ENCODE assay signal across 1 cellular context in genomic region chr17:47830991-47831933, GRCh38.
TF ChIP-seq lines count a peak whose summit lies in the region.

LRRC46 (plus strand) TSS chr17:47831670; CDS start chr17:47831990, 320 bp downstream.
MRPL10 (minus strand) TSS chr17:47831541; CDS start chr17:47831511, 30 bp downstream.

TF ChIP-seq in HepG2, 621 proteins besides CTCF, POLR2A, EP300 and RAD21 (continued from another document and continues in another):
- TF ChIP-seq ZNF646 (CRISPR knock-in tag; IDR thresholded peaks at IDR 0.05) (no peak), NFE2L1 (CRISPR knock-in tag; IDR thresholded peaks at IDR 0.05; ENCODE audit: borderline replicate concordance) (no peak), ZNF550 (CRISPR knock-in tag; IDR thresholded peaks at IDR 0.05; ENCODE audit: borderline replicate concordance) (peak; percentile 74; the same call in 1 of the 2 replicates), STAT5B (CRISPR knock-in tag; IDR thresholded peaks at IDR 0.05) (peak; percentile 75; the same call in 1 of the 2 replicates), MYNN (CRISPR knock-in tag; IDR thresholded peaks at IDR 0.05; ENCODE audit: low read depth) (0 out of 2 replicates have a peak, but pooled peaks have one; percentile 82), ZNF547 (CRISPR knock-in tag; IDR thresholded peaks at IDR 0.05) (peak; percentile 95), AGO2 (optimal IDR thresholded peaks at IDR 0.05; ENCODE audit: low read depth, low read length) (peak; percentile 81), NR1H2 (CRISPR knock-in tag; IDR thresholded peaks at IDR 0.05; ENCODE audit: borderline replicate concordance, low read depth) (no peak), TOE1 (CRISPR knock-in tag; IDR thresholded peaks at IDR 0.05) (0 out of 2 replicates have a peak, but pooled peaks have one; percentile 23), ZNF513 (CRISPR knock-in tag; conservative IDR thresholded peaks at IDR 0.05) (no peak), MIER2 (CRISPR knock-in tag; IDR thresholded peaks at IDR 0.05) (0 out of 2 replicates have a peak, but pooled peaks have one; percentile 61), ZNF253 (CRISPR knock-in tag; IDR thresholded peaks at IDR 0.05; ENCODE audit: borderline replicate concordance) (no peak; the same call in 1 of the 2 replicates), SP140L (CRISPR knock-in tag; IDR thresholded peaks at IDR 0.05; ENCODE audit: borderline replicate concordance) (peak; percentile 89), PCBP2 (optimal IDR thresholded peaks at IDR 0.05; ENCODE audit: low read depth, low read length, poor library complexity, severe bottlenecking) (no peak), RARG (CRISPR knock-in tag; IDR thresholded peaks at IDR 0.05; ENCODE audit: low read depth) (no peak), ATF1 (CRISPR knock-in tag; IDR thresholded peaks at IDR 0.05) (no peak), ARID3A (IDR thresholded peaks at IDR 0.05; ENCODE audit: low read depth, low read length) (0 out of 2 replicates have a peak, but pooled peaks have one; percentile 22), EED (CRISPR knock-in tag; IDR thresholded peaks at IDR 0.05) (no peak), ZC3H13 (CRISPR knock-in tag; IDR thresholded peaks at IDR 0.05) (no peak), MAF1 (CRISPR knock-in tag; IDR thresholded peaks at IDR 0.05; ENCODE audit: borderline replicate concordance) (no peak; the same call in 1 of the 2 replicates), ZNF276 (CRISPR knock-in tag; IDR thresholded peaks at IDR 0.05; ENCODE audit: low read depth) (0 out of 2 replicates have a peak, but pooled peaks have one; percentile 11), ZNF549 (CRISPR knock-in tag; IDR thresholded peaks at IDR 0.05) (no peak), ZSCAN30 (CRISPR knock-in tag; IDR thresholded peaks at IDR 0.05) (0 out of 2 replicates have a peak, but pooled peaks have one; percentile 85), ZNF451 (CRISPR knock-in tag; IDR thresholded peaks at IDR 0.05) (peak; percentile 89), MXD3 (CRISPR knock-in tag; IDR thresholded peaks at IDR 0.05) (peak; percentile 87), GABPB1 (CRISPR knock-in tag; IDR thresholded peaks at IDR 0.05) (peak; percentile 100), ZNF446 (CRISPR knock-in tag; IDR thresholded peaks at IDR 0.05) (no peak), ZNF772 (CRISPR knock-in tag; IDR thresholded peaks at IDR 0.05) (peak; percentile 4; the same call in 1 of the 2 replicates), GATAD2A (CRISPR knock-in tag; IDR thresholded peaks at IDR 0.05) (peak; percentile 55; the same call in 1 of the 2 replicates), HBP1 (CRISPR knock-in tag; IDR thresholded peaks at IDR 0.05; ENCODE audit: low read depth) (no peak; the same call in 1 of the 2 replicates), AGO1 (IDR thresholded peaks at IDR 0.05; ENCODE audit: low read depth, low read length, poor library complexity, severe bottlenecking) (peak; percentile 94), ZNF441 (CRISPR knock-in tag; IDR thresholded peaks at IDR 0.05; ENCODE audit: borderline replicate concordance) (peak; percentile 65), HNRNPK (IDR thresholded peaks at IDR 0.05; ENCODE audit: low read depth, low read length, poor library complexity, severe bottlenecking) (peak; percentile 49), MTF2 (CRISPR knock-in tag; IDR thresholded peaks at IDR 0.05; ENCODE audit: borderline replicate concordance) (no peak), CBFB (CRISPR knock-in tag; IDR thresholded peaks at IDR 0.05) (peak; percentile 76; the same call in 1 of the 2 replicates), FLYWCH1 (CRISPR knock-in tag; IDR thresholded peaks at IDR 0.05) (no peak), MTERF4 (CRISPR knock-in tag; IDR thresholded peaks at IDR 0.05) (peak; percentile 87), ZNF317 (CRISPR knock-in tag; IDR thresholded peaks at IDR 0.05) (no peak)
- TF ChIP-seq, protein P1, sequence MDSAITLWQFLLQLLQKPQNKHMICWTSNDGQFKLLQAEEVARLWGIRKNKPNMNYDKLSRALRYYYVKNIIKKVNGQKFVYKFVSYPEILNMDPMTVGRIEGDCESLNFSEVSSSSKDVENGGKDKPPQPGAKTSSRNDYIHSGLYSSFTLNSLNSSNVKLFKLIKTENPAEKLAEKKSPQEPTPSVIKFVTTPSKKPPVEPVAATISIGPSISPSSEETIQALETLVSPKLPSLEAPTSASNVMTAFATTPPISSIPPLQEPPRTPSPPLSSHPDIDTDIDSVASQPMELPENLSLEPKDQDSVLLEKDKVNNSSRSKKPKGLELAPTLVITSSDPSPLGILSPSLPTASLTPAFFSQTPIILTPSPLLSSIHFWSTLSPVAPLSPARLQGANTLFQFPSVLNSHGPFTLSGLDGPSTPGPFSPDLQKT (CRISPR knock-in tag; IDR thresholded peaks at IDR 0.05; ENCODE audit: borderline replicate concordance): peak; percentile 99; the same call in 1 of the 2 replicates
- TF ChIP-seq, protein P2, sequence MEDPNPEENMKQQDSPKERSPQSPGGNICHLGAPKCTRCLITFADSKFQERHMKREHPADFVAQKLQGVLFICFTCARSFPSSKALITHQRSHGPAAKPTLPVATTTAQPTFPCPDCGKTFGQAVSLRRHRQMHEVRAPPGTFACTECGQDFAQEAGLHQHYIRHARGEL (CRISPR knock-in tag; IDR thresholded peaks at IDR 0.05): no peak
- TF ChIP-seq, protein P3, sequence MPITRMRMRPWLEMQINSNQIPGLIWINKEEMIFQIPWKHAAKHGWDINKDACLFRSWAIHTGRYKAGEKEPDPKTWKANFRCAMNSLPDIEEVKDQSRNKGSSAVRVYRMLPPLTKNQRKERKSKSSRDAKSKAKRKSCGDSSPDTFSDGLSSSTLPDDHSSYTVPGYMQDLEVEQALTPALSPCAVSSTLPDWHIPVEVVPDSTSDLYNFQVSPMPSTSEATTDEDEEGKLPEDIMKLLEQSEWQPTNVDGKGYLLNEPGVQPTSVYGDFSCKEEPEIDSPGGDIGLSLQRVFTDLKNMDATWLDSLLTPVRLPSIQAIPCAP (CRISPR knock-in tag; IDR thresholded peaks at IDR 0.05; ENCODE audit: low read depth): no peak
- TF ChIP-seq, protein P4, sequence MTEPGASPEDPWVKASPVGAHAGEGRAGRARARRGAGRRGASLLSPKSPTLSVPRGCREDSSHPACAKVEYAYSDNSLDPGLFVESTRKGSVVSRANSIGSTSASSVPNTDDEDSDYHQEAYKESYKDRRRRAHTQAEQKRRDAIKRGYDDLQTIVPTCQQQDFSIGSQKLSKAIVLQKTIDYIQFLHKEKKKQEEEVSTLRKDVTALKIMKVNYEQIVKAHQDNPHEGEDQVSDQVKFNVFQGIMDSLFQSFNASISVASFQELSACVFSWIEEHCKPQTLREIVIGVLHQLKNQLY (CRISPR knock-in tag; IDR thresholded peaks at IDR 0.05): peak; percentile 56
